ENCODE assay signal across 23 cellular contexts in genomic region chr6:106967936-106968555, GRCh38. TPM values are rescaled to one million over a fixed set of nuclear protein-coding genes. Genes with fewer than 3 reads are reported as not detected.
"Had no signal": no experiment of that assay in that cellular context is flagged by ENCODE, and none has a peak within 500 bp of the region (broad histone marks: within the 10 kb centered on the region; RNA-seq: fewer than 3 reads in every experiment).

No MANE protein-coding gene starts in this region.

- H3K4me1 Mint-ChIP-seq: activated naive CD8-positive, alpha-beta T cell treated with anti-CD3 and anti-CD28 coated beads, Interleukin-2, amount 10 ng/mL, durations not matched to agents 7 days and 5 days had no signal

- H3K36me3 ChIP-seq: cardiac muscle cell, left ventricle myocardium inferior, thoracic aorta, upper lobe of left lung, WERI-Rb-1 had no signal

- H3K27ac Mint-ChIP-seq: activated naive CD8-positive, alpha-beta T cell treated with anti-CD3 and anti-CD28 coated beads, Interleukin-2, amount 10 ng/mL, durations not matched to agents 7 days and 5 days; activated T-cell treated with anti-CD3 and anti-CD28 coated beads, Interleukin-2, amount 50 U/mL, for 24 hours; activated T-helper 2 cell treated with anti-CD3 and anti-CD28 coated beads, Interferon-gamma antibody, Interleukin-2, Interleukin-4, amounts not matched to agents 10 μg/mL and 5 μg/mL and 100 μg/mL, durations not matched to agents 14 hours and 24 hours and 36 hours; natural killer cell treated with Interleukin-12 subunit alpha and Interleukin-12 subunit beta and Interleukin-15 and Interleukin-18, amount 100 ng/mL, for 72 hours had no signal

- H3K9me3 Mint-ChIP-seq: activated naive CD8-positive, alpha-beta T cell treated with anti-CD3 and anti-CD28 coated beads, Interleukin-2, amount 10 ng/mL, durations not matched to agents 7 days and 5 days; activated T-cell treated with anti-CD3 and anti-CD28 coated beads, Interleukin-2, amount 50 U/mL, for 24 hours; activated T-helper 2 cell treated with anti-CD3 and anti-CD28 coated beads, Interferon-gamma antibody, Interleukin-2, Interleukin-4, amounts not matched to agents 10 μg/mL and 5 μg/mL and 100 μg/mL, durations not matched to agents 14 hours and 24 hours and 36 hours had no signal

- H3K4me3 Mint-ChIP-seq: activated naive CD8-positive, alpha-beta T cell treated with anti-CD3 and anti-CD28 coated beads, Interleukin-2, amount 10 ng/mL, durations not matched to agents 7 days and 5 days; activated T-cell treated with anti-CD3 and anti-CD28 coated beads, Interleukin-2, amount 50 U/mL, for 24 hours; natural killer cell treated with Interleukin-12 subunit alpha and Interleukin-12 subunit beta and Interleukin-15 and Interleukin-18, amount 100 ng/mL, for 72 hours had no signal

- H3K4me3 ChIP-seq: cardiac muscle cell, left ventricle myocardium inferior, SK-N-MC, thoracic aorta, upper lobe of left lung had no signal

- H3K36me3 Mint-ChIP-seq: activated naive CD8-positive, alpha-beta T cell treated with anti-CD3 and anti-CD28 coated beads, Interleukin-2, amount 10 ng/mL, durations not matched to agents 7 days and 5 days; natural killer cell treated with Interleukin-12 subunit alpha and Interleukin-12 subunit beta and Interleukin-15 and Interleukin-18, amount 100 ng/mL, for 72 hours had no signal

- H3K9me3 ChIP-seq: left ventricle myocardium inferior, thoracic aorta, upper lobe of left lung had no signal

- H3K27me3 ChIP-seq: cardiac muscle cell had no signal

- DNase-seq: activated CD4-positive, alpha-beta T cell treated with anti-CD3 and anti-CD28 coated beads for 1 hour; activated CD8-positive, alpha-beta memory T cell treated with anti-CD3 and anti-CD28 coated beads for 24 hours; activated CD8-positive, alpha-beta memory T cell treated with anti-CD3 and anti-CD28 coated beads, Interleukin-2, amount 50 U/mL, for 4 hours; activated naive CD4-positive, alpha-beta T cell; activated naive CD8-positive, alpha-beta T cell treated with anti-CD3 and anti-CD28 coated beads, Interleukin-2, amount 10 ng/mL, durations not matched to agents 7 days and 5 days; activated T-cell treated with anti-CD3 and anti-CD28 coated beads, Interleukin-2, amount 50 U/mL, for 24 hours; amygdala; cortex of kidney; foreskin fibroblast; left ventricle myocardium inferior; midbrain; small intestine; stimulated activated CD8-positive, alpha-beta memory T cell treated with anti-CD3 and anti-CD28 coated beads, Interleukin-4, amount 100 ng/mL, for 48 hours; stimulated activated naive CD4-positive, alpha-beta T cell; upper lobe of left lung; WERI-Rb-1 had no signal

- ATAC-seq: natural killer cell treated with Interleukin-12 subunit alpha and Interleukin-12 subunit beta and Interleukin-15 and Interleukin-18, amount 100 ng/mL, for 72 hours; sciatic nerve had no signal

- H3K27ac ChIP-seq: cardiac muscle cell, left ventricle myocardium inferior, SK-N-MC, thoracic aorta, upper lobe of left lung, WERI-Rb-1 had no signal

RNA-seq across cellular contexts. Expression of gene CD24, which starts 6.5 kb away (rescaled TPM):
- total RNA-seq: lung microvascular endothelial cell had no signal
